ENCODE assay signal across 23 cellular contexts in the genomic region with DNA sequence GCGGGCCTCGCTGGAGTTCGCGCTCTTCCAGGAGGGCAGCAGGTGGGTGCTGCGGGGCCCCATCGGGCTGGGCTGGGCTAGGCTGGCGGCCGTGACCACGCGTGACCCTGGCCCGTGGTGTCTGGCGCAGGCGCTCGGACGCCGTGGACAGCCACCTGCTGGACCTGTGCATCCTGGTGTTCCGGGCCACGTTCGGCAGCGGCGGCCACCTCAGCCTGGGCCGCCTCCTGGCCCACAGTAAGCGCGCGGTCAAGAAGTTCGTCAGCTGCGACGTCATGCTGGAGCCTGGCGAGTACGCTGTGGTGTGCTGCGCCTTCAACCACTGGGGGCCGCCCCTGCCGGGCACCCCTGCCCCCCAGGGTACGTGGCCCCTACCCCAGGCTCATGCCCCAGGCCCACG. TPM values are rescaled to one million over a fixed set of nuclear protein-coding genes. Genes with fewer than 3 reads are reported as not detected.
"Had no signal": no experiment of that assay in that cellular context is flagged by ENCODE, and none has a peak within 500 bp of the region (broad histone marks: within the 10 kb centered on the region; RNA-seq: fewer than 3 reads in every experiment).

No MANE protein-coding gene starts in this region.

- DNase-seq: colonic mucosa; cortex of kidney; effector CD8-positive, alpha-beta T cell; effector memory CD8-positive, alpha-beta T cell; endodermal cell; erythroblast; esophagus squamous epithelium; foreskin fibroblast; foreskin melanocyte; gastrocnemius medialis; glutamatergic neuron; head of caudate nucleus; heart right ventricle; hippocampal formation; left cardiac atrium; left lung; left ventricle myocardium superior; lower lobe of right lung; mesenchymal stem cell; midbrain had no signal

- H3K4me1 ChIP-seq: colonic mucosa, gastrocnemius medialis, heart right ventricle, left lung, lower lobe of right lung had no signal

- H3K9me3 ChIP-seq: colonic mucosa, esophagus squamous epithelium, gastrocnemius medialis, heart right ventricle, left lung, lower lobe of right lung had no signal

- ATAC-seq: effector memory CD8-positive, alpha-beta T cell; esophagus mucosa; gastrocnemius medialis; heart right ventricle; left cardiac atrium; left lung; left ventricle myocardium superior; lower lobe of right lung had no signal

- H3K27me3 ChIP-seq: colonic mucosa, gastrocnemius medialis, heart right ventricle had no signal

- H3K4me3 ChIP-seq: colonic mucosa, esophagus squamous epithelium, gastrocnemius medialis, heart right ventricle, left lung, lower lobe of right lung had no signal

- H3K27ac ChIP-seq: colonic mucosa, epithelial cell of prostate, esophagus squamous epithelium, gastrocnemius medialis, heart right ventricle, left lung, lower lobe of right lung had no signal

RNA-seq across cellular contexts. Expression of gene PRR35, which starts 8.0 kb away (rescaled TPM):
- polyA plus RNA-seq: heart right ventricle, keratinocyte had no signal
